8 cellular contexts compared by ENCODE assay signal in the genomic region with DNA sequence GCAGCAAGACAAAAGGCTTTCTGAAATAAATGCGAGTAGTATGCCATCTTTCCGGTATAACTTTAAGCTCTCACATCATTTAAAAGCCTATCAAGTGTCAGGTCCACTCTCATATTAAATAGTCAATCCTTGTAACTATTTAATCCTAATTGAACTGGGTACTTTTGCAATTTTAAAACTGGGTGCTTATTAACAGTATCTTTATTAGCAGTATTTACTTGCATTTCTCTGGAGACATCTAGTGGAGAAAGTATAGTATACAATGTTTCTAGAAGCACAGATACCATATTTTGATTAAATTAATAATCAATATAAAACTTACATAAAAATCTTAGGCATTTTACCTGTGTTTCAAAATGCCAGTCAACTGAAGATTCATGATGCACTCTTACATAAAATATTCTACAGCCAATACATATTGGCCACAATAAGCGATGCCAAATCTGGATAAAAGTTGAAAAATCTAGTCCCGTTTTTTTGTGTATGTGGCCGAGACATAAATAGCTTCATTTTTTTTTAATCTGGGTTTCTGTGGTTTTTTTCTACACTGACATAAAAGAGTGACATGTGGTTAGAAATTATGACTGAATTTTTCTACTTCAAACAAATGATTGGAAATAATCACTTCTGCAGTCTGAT. TPM values are rescaled to one million over a fixed set of nuclear protein-coding genes. Genes with fewer than 3 reads are reported as not detected.
DNase-seq lines count a peak whose midpoint lies in the region; ATAC-seq and TF ChIP-seq lines count a peak whose summit lies in the region.

No MANE protein-coding gene starts in this region.

- H4K20me1 ChIP-seq in osteoblast (ENCODE audit: insufficient read depth, low read length): no peaks in the 10 kb centered on the region

- H3K36me3 ChIP-seq in osteoblast (ENCODE audit: insufficient read depth, low read length): no peaks in the 10 kb centered on the region

- DNase-seq in DMS79 treated with DMSO at 0.1 percent for 48 hours (lab: John Stamatoyannopoulos, UW): peak; percentile 37
- DNase-seq in NAMALWA (ENCODE audit: low spot score): peak; percentile 43
- DNase-seq in dermis blood vessel endothelial cell: peak; percentile 50
- DNase-seq in osteoblast (ENCODE audit: insufficient read length, low spot score, missing footprints): no peak
- DNase-seq in mucosa of gallbladder (ENCODE audit: low spot score): no peak
- no peak for DNase-seq in activated CD4-positive, alpha-beta T cell treated with anti-CD3 and anti-CD28 coated beads, Interleukin-2, amount 50 U/mL, for 1 hour
- no peak for DNase-seq in head of caudate nucleus

- peaks cover 19% of the 10 kb centered on the region for H3K4me1 ChIP-seq in osteoblast (ENCODE audit: insufficient read depth, low read length)

- TF ChIP-seq CTCF in osteoblast (IDR thresholded peaks at IDR 0.05; ENCODE audit: extremely low read depth, low read depth, low read length): peak; percentile 66

- H3K4me3 ChIP-seq in osteoblast (ENCODE audit: insufficient read depth, low read length): no peak overlapping the region

- H3K79me2 ChIP-seq in osteoblast (ENCODE audit: insufficient read depth, low read length): peaks cover 15% of the 10 kb centered on the region

- ATAC-seq in HG03280 (IDR thresholded peaks at IDR 0.05; ENCODE audit: unreplicated experiment): no peak

- peak overlapping the region; percentile 64 for H2AFZ ChIP-seq in osteoblast (ENCODE audit: low read length)

- H3K9me3 ChIP-seq in osteoblast (ENCODE audit: low read depth, low read length): no peaks in the 10 kb centered on the region

- H3K27ac ChIP-seq in osteoblast (ENCODE audit: low read depth, low read length): no peak overlapping the region

- H3K27me3 ChIP-seq in osteoblast (ENCODE audit: insufficient read depth, low read length): no peaks in the 10 kb centered on the region

- peak overlapping the region; percentile 34 for H3K4me2 ChIP-seq in osteoblast (ENCODE audit: insufficient read depth, low read length)

- intact Hi-C loops in head of caudate nucleus (cut with DNase I): loop anchor here (5.0 kb wide), 1 partner anchor 496 kb away; a partner anchor contains a TSS

RNA-seq across cellular contexts. Expression of a gene that starts 4.3 kb away (rescaled TPM):
- total RNA-seq in dermis blood vessel endothelial cell (114 and 128 TPM in 2 replicates), osteoblast (1,081 and 1,287 TPM in 2 replicates), mucosa of gallbladder (22.4 TPM)

Comparison
In these comparisons a context has a peak if more than half of its experiments do, and no peak if none do; other contexts are left out.
1. DNase-seq: peak in DMS79 treated with DMSO at 0.1 percent for 48 hours (single experiment), NAMALWA (single experiment) and dermis blood vessel endothelial cell (single experiment); none in osteoblast (single experiment), mucosa of gallbladder (single experiment), activated CD4-positive, alpha-beta T cell treated with anti-CD3 and anti-CD28 coated beads, Interleukin-2, amount 50 U/mL, for 1 hour (single experiment) and head of caudate nucleus (0 of 42).